Comparison of ENCODE assay signal across 8 cellular contexts in genomic region chr3:197791120-197792018, GRCh38. TPM values are rescaled to one million over a fixed set of nuclear protein-coding genes. Genes with fewer than 3 reads are reported as not detected.
DNase-seq lines count a peak whose midpoint lies in the region; ATAC-seq, FAIRE-seq and TF ChIP-seq lines count a peak whose summit lies in the region.

Gene LRCH3, plus strand, starts transcription at chr3:197791254. Its CDS starts 25 bp downstream, at chr3:197791279.

- peak within 1 kb of the TSS; percentile 93 for H3K27ac Mint-ChIP-seq in type B pancreatic cell

- H3K36me3 Mint-ChIP-seq in type B pancreatic cell, result peaks cover 5% of the 10 kb centered on the region

- H3K27me3 Mint-ChIP-seq in type B pancreatic cell, result no peaks in the 10 kb centered on the region

- no peaks in the 10 kb centered on the region for H3K27me3 ChIP-seq in adrenal gland
- no peaks in the 10 kb centered on the region for H3K27me3 ChIP-seq in heart right ventricle

- TF ChIP-seq CTCF in adrenal gland (IDR thresholded peaks at IDR 0.05) (no peak), heart right ventricle (IDR thresholded peaks at IDR 0.05) (no peak), type B pancreatic cell (conservative IDR thresholded peaks at IDR 0.05) (no peak)

- peaks cover 27% of the 10 kb centered on the region for H3K4me1 Mint-ChIP-seq in type B pancreatic cell (ENCODE audit: unreplicated experiment)

- WGBS in adrenal gland, 4 donors, result 0 to 1% (median 0%) methylated on average over 13 to 90 of the region's 90 CpGs
- WGBS in heart right ventricle, 2 donors, result 0 to 1% methylated on average over 87 to 90 of the region's 90 CpGs

- intact Hi-C loops in T-helper 1 cell treated with Interleukin-12 subunit alpha and Interleukin-12 subunit beta and Interleukin-4 antibody, amounts not matched to agents 30 ng/mL and 1 ng/mL, for 36 hours (cut with micrococcal nuclease), result loop anchor here (1.0 to 5.0 kb wide), 8 partner anchors 42 to 849 kb away; partner anchors contain the start of genes DLG1, FYTTD1, NCBP2 and RUBCN
- intact Hi-C loops in adrenal gland (cut with DNase I) (no loop called here), heart right ventricle (cut with DNase I) (loop anchor here in 6 of 10 donors (5.0 kb wide), 2 partner anchors 39 to 44 kb away; partner anchors contain the start of gene FYTTD1 (in 1 of the 6)), posterior cingulate gyrus (cut with DNase I) (loop anchor here (5.0 kb wide), 2 partner anchors 39 to 56 kb away; no protein-coding TSS in a partner anchor)

- H3K4me3 Mint-ChIP-seq in type B pancreatic cell, result peak within 1 kb of the TSS; percentile 97

- peaks cover 11 to 30% of the 10 kb centered on the region in 2 donors for H3K4me1 ChIP-seq in adrenal gland (replicated peaks in 1 of 2)
- H3K4me1 ChIP-seq in heart right ventricle, result peaks cover 3 to 40% (median 31%) of the 10 kb centered on the region in 9 donors

- H3K4me3 ChIP-seq in adrenal gland, result peak within 1 kb of the TSS; percentile 57 to 94 (median 82)
- H3K4me3 ChIP-seq in heart right ventricle, result peak within 1 kb of the TSS; percentile 70 to 98 (median 90)

- H3K36me3 ChIP-seq in adrenal gland (replicated peaks in 1 of 2) (no peaks in the 10 kb centered on the region), heart right ventricle (peaks cover 0 to 18% (median 0%) of the 10 kb centered on the region in 9 donors)

- H3K27ac ChIP-seq in adrenal gland (peak within 1 kb of the TSS; percentile 85 to 97 (median 95)), heart right ventricle (peak within 1 kb of the TSS; percentile 94 to 99 (median 98))

- TF ChIP-seq POLR2A in GM12891 (IDR thresholded peaks at IDR 0.05; ENCODE audit: low read depth, low read length) (peak; percentile 89), adrenal gland (IDR thresholded peaks at IDR 0.05) (peak; percentile 64 to 76)

- peak; percentile 76 for FAIRE-seq in GM12891 (lab: Jason Lieb, UNC)

- DNase-seq in GM12891 (ENCODE audit: insufficient read length, low spot score), result peak; percentile 77
- DNase-seq in NCI-H1417 (lab: John Stamatoyannopoulos, UW), result peak; percentile 76 to 95 (median 94)
- DNase-seq in adrenal gland, result peak; percentile 68 to 79 (median 73)
- DNase-seq in heart right ventricle, result peak; percentile 80 to 87
- peak; percentile 74 to 97 (median 82) for DNase-seq in posterior cingulate gyrus
- peak; percentile 96 for DNase-seq in type B pancreatic cell (ENCODE audit: extremely low spot score, unreplicated experiment)

- no peaks in the 10 kb centered on the region for H3K9me3 Mint-ChIP-seq in type B pancreatic cell

- H3K9me3 ChIP-seq in adrenal gland (replicated peaks in 1 of 3) (no peaks in the 10 kb centered on the region), heart right ventricle (no peaks in the 10 kb centered on the region)

- ATAC-seq in HG02623 (IDR thresholded peaks at IDR 0.05; ENCODE audit: unreplicated experiment), result peak; percentile 78
- ATAC-seq in heart right ventricle, result peak; percentile 89 to 94 (median 92)

TF ChIP-seq in GM12891, 5 proteins besides CTCF, POLR2A, EP300 and RAD21:
- TF ChIP-seq POLR2AphosphoS5 (IDR thresholded peaks at IDR 0.05; ENCODE audit: low read depth, low read length), result peak; percentile 87
- peak; percentile 94 for TF ChIP-seq PAX5 (IDR thresholded peaks at IDR 0.05; ENCODE audit: insufficient read depth, low read length, severe bottlenecking)
- TF ChIP-seq POU2F2 (IDR thresholded peaks at IDR 0.05; ENCODE audit: low read depth, low read length), result peak; percentile 75; the same call in 1 of the 2 replicates
- peak; percentile 83 for TF ChIP-seq TAF1 (IDR thresholded peaks at IDR 0.05; ENCODE audit: low read depth, low read length)
- no peak for TF ChIP-seq SPI1 (IDR thresholded peaks at IDR 0.05; ENCODE audit: low read depth, low read length)

RNA-seq across cellular contexts. Expression of gene LRCH3, which starts in this region (rescaled TPM):
- 19.6 TPM for polyA plus RNA-seq in GM12891 (2012; ENCODE audit: low read depth, missing spikeins)
- total RNA-seq in T-helper 1 cell treated with Interleukin-12 subunit alpha and Interleukin-12 subunit beta and Interleukin-4 antibody, amounts not matched to agents 30 ng/mL and 1 ng/mL, for 36 hours, result 63.0 and 73.8 TPM in 2 replicates
- total RNA-seq in adrenal gland, result 10 to 100 TPM; 29.6 to 54.9 (median 43.7) TPM
- 10 to 100 TPM in 1 of 3 donors, 1 to 10 TPM in 2; 7.4 to 39.2 (median 9.7) TPM for polyA plus RNA-seq in adrenal gland
- 10 to 100 TPM; 21.5 to 33.2 (median 28.0) TPM for total RNA-seq in heart right ventricle
- 10 to 100 TPM in 1 of 2 donors, 1 to 10 TPM in 1; 7.1 to 12.1 TPM for polyA plus RNA-seq in heart right ventricle
- 49.7 and 58.7 TPM in 2 replicates for total RNA-seq in type B pancreatic cell (ENCODE audit: low replicate concordance)

Comparison
In these comparisons a context has a peak if more than half of its experiments do, and no peak if none do; other contexts are left out.
1. Peak in every context shown above with its lines: DNase-seq, ATAC-seq, H3K4me3 ChIP-seq and H3K27ac ChIP-seq.
2. intact Hi-C loops: an anchor here in T-helper 1 cell treated with Interleukin-12 subunit alpha and Interleukin-12 subunit beta and Interleukin-4 antibody, amounts not matched to agents 30 ng/mL and 1 ng/mL, for 36 hours (1.0 to 5.0 kb wide), heart right ventricle (5.0 kb wide) and posterior cingulate gyrus (5.0 kb wide); none called in adrenal gland.